9 cellular contexts compared by ENCODE assay signal in the genomic region with DNA sequence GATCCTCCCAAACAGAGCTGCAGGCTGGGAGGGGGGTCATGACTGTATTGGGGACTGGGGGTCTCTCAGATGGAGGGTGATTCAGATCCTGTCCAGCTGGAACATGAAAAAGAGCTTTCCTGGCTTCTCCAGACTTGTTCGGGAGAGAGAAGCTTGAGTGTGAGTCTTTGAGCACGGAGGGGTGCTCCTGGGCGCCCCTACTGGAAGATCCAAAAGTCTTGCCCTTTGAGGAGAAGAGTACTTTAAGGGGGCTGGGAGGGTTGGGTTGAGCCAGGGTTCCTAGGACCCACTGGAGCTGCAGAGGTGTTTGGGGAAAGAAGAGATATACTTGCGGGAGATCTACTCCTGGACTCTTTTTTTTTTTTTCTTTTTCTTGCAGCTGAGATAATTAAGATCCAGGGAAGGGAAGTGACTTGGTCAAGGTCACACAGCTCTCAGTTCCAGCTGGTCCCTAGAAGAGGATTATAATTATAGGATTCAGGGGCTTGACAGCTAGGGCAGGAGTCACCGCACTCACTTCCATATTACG. TPM values are rescaled to one million over a fixed set of nuclear protein-coding genes. Genes with fewer than 3 reads are reported as not detected.
DNase-seq lines count a peak whose midpoint lies in the region; ATAC-seq lines count a peak whose summit lies in the region.
"Had no signal": no experiment of that assay in that cellular context is flagged by ENCODE, and none has a peak within 500 bp of the region (broad histone marks: within the 10 kb centered on the region; RNA-seq: fewer than 3 reads in every experiment).

No MANE protein-coding gene starts in this region.

- peak overlapping the region in 10 of 11 experiments; percentile 39 to 91 (median 88); a peak in 18 of 22 replicates for H3K27ac ChIP-seq in BLaER1 treated with 17β-estradiol and CSF1 and Interleukin-3, amounts not matched to agents 10 nM and 100 nM
- peak overlapping the region; percentile 69 for H3K27ac ChIP-seq in SK-N-MC

- H3K4me3 Mint-ChIP-seq in stimulated activated naive CD8-positive, alpha-beta T cell treated with anti-CD3 and anti-CD28 coated beads, Interleukin-15, amount 100 ng/mL, for 72 hours = peak overlapping the region; percentile 88 to 96

- H3K27me3 ChIP-seq in BLaER1 treated with 17β-estradiol and CSF1 and Interleukin-3, amounts not matched to agents 10 nM and 100 nM = peaks cover 0 to 6% (median 0%) of the 10 kb centered on the region in 11 experiments; a peak in 2 of 22 replicates

- no peaks in the 10 kb centered on the region for H3K9me3 Mint-ChIP-seq in stimulated activated naive CD8-positive, alpha-beta T cell treated with anti-CD3 and anti-CD28 coated beads, Interleukin-15, amount 100 ng/mL, for 72 hours

- peaks cover 77 to 96% (median 94%) of the 10 kb centered on the region in 10 experiments for H3K4me1 ChIP-seq in BLaER1 treated with 17β-estradiol and CSF1 and Interleukin-3, amounts not matched to agents 10 nM and 100 nM

- H4K20me1 ChIP-seq in BLaER1 treated with 17β-estradiol and CSF1 and Interleukin-3, amounts not matched to agents 10 nM and 100 nM = peaks cover 17 to 48% (median 33%) of the 10 kb centered on the region in 11 experiments; a peak in 20 of 22 replicates

- peak overlapping the region; percentile 77 to 100 (median 88); a peak in 19 of 20 replicates for H3K4me3 ChIP-seq in BLaER1 treated with 17β-estradiol and CSF1 and Interleukin-3, amounts not matched to agents 10 nM and 100 nM
- H3K4me3 ChIP-seq in SK-N-MC = peak overlapping the region; percentile 96

- H3K4me1 Mint-ChIP-seq in stimulated activated naive CD8-positive, alpha-beta T cell treated with anti-CD3 and anti-CD28 coated beads, Interleukin-15, amount 100 ng/mL, for 72 hours = peaks cover 32% of the 10 kb centered on the region

- H3K36me3 ChIP-seq in BLaER1 treated with 17β-estradiol and CSF1 and Interleukin-3, amounts not matched to agents 10 nM and 100 nM = no peaks in the 10 kb centered on the region
- H3K36me3 ChIP-seq in SK-N-MC (ENCODE audit: insufficient read depth, low read length) = no peaks in the 10 kb centered on the region

- no peaks in the 10 kb centered on the region for H3K27me3 Mint-ChIP-seq in stimulated activated naive CD8-positive, alpha-beta T cell treated with anti-CD3 and anti-CD28 coated beads, Interleukin-15, amount 100 ng/mL, for 72 hours

- peak overlapping the region; percentile 82 to 92 (median 89); a peak in 19 of 22 replicates for H3K9ac ChIP-seq in BLaER1 treated with 17β-estradiol and CSF1 and Interleukin-3, amounts not matched to agents 10 nM and 100 nM
- peak overlapping the region; percentile 52 for H3K9ac ChIP-seq in SK-N-MC (ENCODE audit: insufficient read length)

- no peak for ATAC-seq in stimulated activated naive CD8-positive, alpha-beta T cell treated with anti-CD3 and anti-CD28 coated beads, Interleukin-15, amount 100 ng/mL, for 72 hours

- peak overlapping the region; percentile 93 to 100 (median 99) for H3K4me2 ChIP-seq in BLaER1 treated with 17β-estradiol and CSF1 and Interleukin-3, amounts not matched to agents 10 nM and 100 nM

- DNase-seq in H4 (ENCODE audit: low spot score) = peak; percentile 69
- DNase-seq in SK-N-MC (ENCODE audit: low read depth, low spot score) = no peak
- DNase-seq in central memory CD4-positive, alpha-beta T cell = peak; percentile 44
- peak; percentile 71 for DNase-seq in kidney glomerular epithelial cell (lab: John Stamatoyannopoulos, UW)
- no peak for DNase-seq in stimulated activated naive CD8-positive, alpha-beta T cell treated with anti-CD3 and anti-CD28 coated beads, Interleukin-15, amount 100 ng/mL, for 72 hours
- no peak for DNase-seq in Ammon's horn (ENCODE audit: low spot score)
- no peak for DNase-seq in amygdala (lab: John Stamatoyannopoulos, UW)

- H3K9me3 ChIP-seq in BLaER1 treated with 17β-estradiol and CSF1 and Interleukin-3, amounts not matched to agents 10 nM and 100 nM (replicated peaks in 1 of 11) = no peaks in the 10 kb centered on the region
- no peaks in the 10 kb centered on the region for H3K9me3 ChIP-seq in SK-N-MC (ENCODE audit: low read depth, low read length)

- no peak overlapping the region for H3K27ac Mint-ChIP-seq in stimulated activated naive CD8-positive, alpha-beta T cell treated with anti-CD3 and anti-CD28 coated beads, Interleukin-15, amount 100 ng/mL, for 72 hours

RNA-seq across cellular contexts. Expression of a gene that starts 8.4 kb away (rescaled TPM):
- total RNA-seq in H4 (2014; rRNA removed; shearing (Covaris generic)) = 17.7 and 19.7 TPM in 2 replicates

RNA-seq across cellular contexts. Expression of a gene that starts 29.7 kb away (rescaled TPM):
- 48.0 and 62.5 TPM in 2 replicates for total RNA-seq in H4 (2014; rRNA removed; shearing (Covaris generic))

RNA-seq across cellular contexts. Expression of a gene that starts 47.1 kb away (rescaled TPM):
- not detected in 2 replicates for total RNA-seq in H4 (2014; rRNA removed; shearing (Covaris generic))
- total RNA-seq: T-helper 2 cell treated with Interferon-gamma antibody and Interleukin-4, amounts not matched to agents 100 ng/mL and 5 ng/mL, for 36 hours had no signal

Comparison
In these comparisons a context has a peak if more than half of its experiments do, and no peak if none do; other contexts are left out.
1. DNase-seq: peak in H4 (single experiment), central memory CD4-positive, alpha-beta T cell (single experiment) and kidney glomerular epithelial cell (single experiment); none in SK-N-MC (single experiment), stimulated activated naive CD8-positive, alpha-beta T cell treated with anti-CD3 and anti-CD28 coated beads, Interleukin-15, amount 100 ng/mL, for 72 hours (0 of 2), Ammon's horn (single experiment) and amygdala (0 of 56).